Comparison of ENCODE assay signal across 11 cellular contexts in the genomic region with DNA sequence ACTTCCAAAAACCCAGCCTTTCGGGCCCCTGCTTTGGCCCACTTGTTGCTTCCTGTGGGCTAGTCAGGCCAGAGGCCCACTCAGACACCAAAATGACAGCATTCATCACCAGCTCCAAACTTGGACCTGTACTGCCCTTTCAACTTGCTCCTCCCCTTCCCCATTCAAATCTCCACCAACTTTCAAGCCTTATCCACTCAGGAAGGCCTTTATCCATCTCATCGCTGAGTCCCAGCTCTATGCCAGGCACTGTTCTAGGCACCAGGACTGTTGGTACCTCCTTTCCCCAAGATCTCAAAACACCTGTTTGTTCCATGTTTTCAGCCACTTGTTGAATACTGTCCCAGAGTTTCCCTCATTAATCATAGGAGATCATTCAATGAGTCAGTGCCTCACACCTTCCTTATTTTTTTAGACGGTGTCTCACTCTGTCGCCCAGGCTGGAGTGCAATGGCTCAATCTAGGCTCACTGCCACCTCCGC.
"Had no signal": no experiment of that assay in that cellular context is flagged by ENCODE, and none has a peak within 500 bp of the region (broad histone marks: within the 10 kb centered on the region; RNA-seq: fewer than 3 reads in every experiment).

No MANE protein-coding gene starts in this region.

- H3K4me1 Mint-ChIP-seq: IgD-negative memory B cell had no signal

- H3K27me3 Mint-ChIP-seq: IgD-negative memory B cell had no signal

- H3K36me3 Mint-ChIP-seq: IgD-negative memory B cell had no signal

- H3K9ac ChIP-seq: GM23248, KMS-11 had no signal

- H3K4me3 ChIP-seq: GM23248 had no signal

- H3K27ac ChIP-seq: GM23248, HL-60, KMS-11 had no signal

- H3K27ac Mint-ChIP-seq: H9, HFFc6, IgD-negative memory B cell had no signal

- H2AFZ ChIP-seq: GM23248 had no signal

- H3K4me2 ChIP-seq: KMS-11 had no signal

- ATAC-seq: HepG2 had no signal

- H3K4me3 Mint-ChIP-seq: H9, HFFc6, IgD-negative memory B cell had no signal

- DNase-seq: GM23248, GOT3, H9, HCEC 1CT, HFFc6, KBM-7 had no signal

- FAIRE-seq: H54, HepG2 had no signal
